Comparison of ENCODE assay signal across 16 cellular contexts in the genomic region with DNA sequence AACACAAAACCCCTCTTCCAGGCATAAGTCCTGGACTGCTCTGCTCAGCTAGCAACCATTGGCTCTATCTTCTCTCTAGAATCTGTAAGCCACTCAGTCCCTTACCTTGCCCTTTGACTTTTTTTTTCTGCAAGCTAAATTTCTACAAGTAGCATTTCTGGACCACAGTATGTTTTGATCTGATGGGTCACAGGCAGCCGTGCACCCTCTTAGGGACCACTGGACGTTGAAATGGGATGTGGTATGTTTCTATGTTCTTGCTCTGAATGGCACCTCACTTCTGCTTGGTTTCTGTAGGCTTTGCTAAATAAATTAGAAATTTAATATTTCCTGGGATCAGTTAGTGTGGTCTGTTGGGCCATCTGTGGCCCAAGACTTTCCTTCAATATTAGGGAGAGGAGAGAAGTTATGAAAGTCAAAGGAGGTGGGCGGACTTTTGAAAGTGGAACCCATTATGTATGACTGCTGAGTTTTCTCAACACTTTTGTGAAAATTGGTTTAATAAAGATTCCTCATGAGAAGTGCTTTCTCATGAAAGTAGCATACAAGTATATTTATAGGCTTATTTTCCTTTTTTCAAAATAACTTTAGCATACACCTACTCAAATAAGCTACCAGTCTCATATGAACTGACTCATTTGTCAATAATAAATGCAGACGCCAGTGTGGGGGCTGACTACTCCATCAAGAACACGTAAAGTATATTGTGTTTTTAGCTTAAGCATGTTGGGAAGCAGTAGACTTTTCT. TPM values are rescaled to one million over a fixed set of nuclear protein-coding genes. Genes with fewer than 3 reads are reported as not detected.
DNase-seq lines count a peak whose midpoint lies in the region; ATAC-seq and TF ChIP-seq lines count a peak whose summit lies in the region.
"Had no signal": no experiment of that assay in that cellular context is flagged by ENCODE, and none has a peak within 500 bp of the region (broad histone marks: within the 10 kb centered on the region; RNA-seq: fewer than 3 reads in every experiment).

No MANE protein-coding gene starts in this region.

- no peaks in the 10 kb centered on the region for H4K20me1 ChIP-seq in smooth muscle cell (ENCODE audit: low read depth)

- intact Hi-C loops in body of pancreas (cut with DNase I), result loop anchor here (10.0 kb wide), 1 partner anchor 91 kb away; no protein-coding TSS in a partner anchor

- TF ChIP-seq POLR2A in body of pancreas (IDR thresholded peaks at IDR 0.05), result no peak

- H3K36me3 ChIP-seq in smooth muscle cell (ENCODE audit: low read depth) (no peaks in the 10 kb centered on the region), body of pancreas (replicated peaks in 1 of 2; ENCODE audit: insufficient read depth in 1 of 2, low read depth in 2 of 2) (no peaks in the 10 kb centered on the region)
- H3K36me3 ChIP-seq: esophagus squamous epithelium, pancreas had no signal

- no peak overlapping the region for H3K4me3 ChIP-seq in smooth muscle cell
- H3K4me3 ChIP-seq in body of pancreas, result no peak overlapping the region
- H3K4me3 ChIP-seq: esophagus squamous epithelium, lung, pancreas, skin epidermis had no signal

- DNase-seq in smooth muscle cell (lab: John Stamatoyannopoulos, UW; ENCODE audit: unreplicated experiment) (no peak), body of pancreas (no peak), inferior parietal cortex (ENCODE audit: extremely low spot score) (no peak), HPDE6-E6E7 (ENCODE audit: extremely low spot score) (no peak)
- DNase-seq: effector CD4-positive, alpha-beta T cell; esophagus squamous epithelium; NCI-H187; NCI-H510A; pancreas; SHP77 had no signal

- WGBS in smooth muscle cell (ENCODE audit: low lambda C conversion rate), result 79% methylated on average over 5 of the region's 5 CpGs
- whole genome bisulfite sequencing in body of pancreas, 2 donors, result 64 to 75% methylated on average over 5 of the region's 5 CpGs

- H3K27me3 ChIP-seq in smooth muscle cell (ENCODE audit: low read depth) (no peaks in the 10 kb centered on the region), body of pancreas (no peaks in the 10 kb centered on the region)
- H3K27me3 ChIP-seq: esophagus squamous epithelium, pancreas had no signal

- H3K4me1 ChIP-seq in smooth muscle cell (ENCODE audit: low read depth), result no peaks in the 10 kb centered on the region
- H3K4me1 ChIP-seq in body of pancreas, result no peaks in the 10 kb centered on the region
- H3K4me1 ChIP-seq: esophagus squamous epithelium, pancreas had no signal

- peak overlapping the region; percentile 46 for H2AFZ ChIP-seq in smooth muscle cell (ENCODE audit: low read depth)

- no peak for TF ChIP-seq CTCF in smooth muscle cell (IDR thresholded peaks at IDR 0.05; ENCODE audit: borderline replicate concordance, insufficient read depth, poor library complexity, severe bottlenecking)
- no peak for TF ChIP-seq CTCF in body of pancreas (IDR thresholded peaks at IDR 0.05)

- ATAC-seq in GM18870 (IDR thresholded peaks at IDR 0.05; ENCODE audit: unreplicated experiment), result peak; percentile 68
- ATAC-seq in HG02588 (IDR thresholded peaks at IDR 0.05; ENCODE audit: unreplicated experiment), result peak; percentile 53
- peak; percentile 43 for ATAC-seq in HG03378 (IDR thresholded peaks at IDR 0.05; ENCODE audit: unreplicated experiment)
- no peak for ATAC-seq in body of pancreas
- ATAC-seq: pancreas, WTC11 had no signal

- no peak overlapping the region for H3K4me2 ChIP-seq in smooth muscle cell

- H3K9me3 ChIP-seq in smooth muscle cell (replicated peaks; ENCODE audit: low read depth), result no peaks in the 10 kb centered on the region
- no peaks in the 10 kb centered on the region for H3K9me3 ChIP-seq in body of pancreas
- H3K9me3 ChIP-seq: esophagus squamous epithelium, pancreas had no signal

- H3K9ac ChIP-seq in smooth muscle cell (ENCODE audit: low read depth), result no peak overlapping the region

- no peak overlapping the region for H3K27ac ChIP-seq in smooth muscle cell (ENCODE audit: low read depth)
- H3K27ac ChIP-seq in body of pancreas, result no peak overlapping the region
- H3K27ac ChIP-seq: esophagus squamous epithelium, pancreas, skin epidermis had no signal

- no peaks in the 10 kb centered on the region for H3F3A ChIP-seq in smooth muscle cell (ENCODE audit: low read depth)

- H3K79me2 ChIP-seq in smooth muscle cell (ENCODE audit: low read depth), result no peaks in the 10 kb centered on the region

RNA-seq across cellular contexts. Expression of gene TIPARP, which starts 18.4 kb away (rescaled TPM):
- total RNA-seq in smooth muscle cell (65.2 and 88.6 TPM in 2 replicates), body of pancreas (10 to 100 TPM; 12.5 to 13.2 TPM)
- 11.8 and 12.5 TPM in 2 replicates for polyA plus RNA-seq in smooth muscle cell
